24 cellular contexts compared by ENCODE assay signal in genomic region chr7:15914611-15915010, GRCh38.
DNase-seq lines count a peak whose midpoint lies in the region; ATAC-seq, FAIRE-seq and TF ChIP-seq lines count a peak whose summit lies in the region.
"Had no signal": no experiment of that assay in that cellular context is flagged by ENCODE, and none has a peak within 500 bp of the region (broad histone marks: within the 10 kb centered on the region; RNA-seq: fewer than 3 reads in every experiment).

No MANE protein-coding gene starts in this region.

- TF ChIP-seq CTCF in endothelial cell of umbilical vein (IDR thresholded peaks at IDR 0.05; ENCODE audit: extremely low read depth in 1 of 2, insufficient read depth in 1 of 2, low read depth in 1 of 2, low read length in 2 of 2) = no peak

- dilution Hi-C loops in endothelial cell of umbilical vein (cut with MboI; ENCODE audit: extremely low pct_ligation_motif_present, low sequenced_read_pairs) = no loop called here

- FAIRE-seq in endothelial cell of umbilical vein (lab: Jason Lieb, UNC) = no peak
- FAIRE-seq: A549, D721Med, GM12878, GM12892, GM18507 had no signal

- no peaks in the 10 kb centered on the region for H3K4me1 ChIP-seq in endothelial cell of umbilical vein (ENCODE audit: control insufficient read depth, extremely low read depth, insufficient read depth, low read length)
- H3K4me1 ChIP-seq: A549, Caco-2 had no signal

- H3K27me3 ChIP-seq in endothelial cell of umbilical vein (ENCODE audit: control insufficient read depth in 2 of 2, insufficient read depth in 2 of 2, low read length in 2 of 2) = no peaks in the 10 kb centered on the region
- H3K27me3 ChIP-seq: BLaER1 treated with 17β-estradiol and CSF1 and Interleukin-3, amounts not matched to agents 10 nM and 100 nM had no signal

- H3K4me3 ChIP-seq in endothelial cell of umbilical vein (replicated peaks in 1 of 3; ENCODE audit: insufficient read depth in 1 of 3, low read depth in 1 of 3, low read length in 3 of 3) = no peak overlapping the region
- H3K4me3 ChIP-seq: A549; BLaER1 treated with 17β-estradiol and CSF1 and Interleukin-3, amounts not matched to agents 10 nM and 100 nM; GM12878 had no signal

- H3K4me2 ChIP-seq in endothelial cell of umbilical vein (ENCODE audit: insufficient read depth, low read length) = no peak overlapping the region
- H3K4me2 ChIP-seq: A549 had no signal

- H2AFZ ChIP-seq in endothelial cell of umbilical vein (ENCODE audit: low read depth, low read length) = no peak overlapping the region

- ATAC-seq in activated CD4-positive, CD25-positive, alpha-beta regulatory T cell treated with anti-CD3 and anti-CD28 coated beads, Interleukin-2, amount 50 U/mL, for 24 hours = no peak
- ATAC-seq in HG03280 (IDR thresholded peaks at IDR 0.05; ENCODE audit: unreplicated experiment) = no peak
- no peak for ATAC-seq in left lobe of liver
- ATAC-seq: A549; CD8-positive, alpha-beta T cell; GM12878 had no signal

- no peaks in the 10 kb centered on the region for H4K20me1 ChIP-seq in endothelial cell of umbilical vein (replicated peaks; ENCODE audit: control insufficient read depth, extremely low read depth, insufficient read depth, low read length)
- H4K20me1 ChIP-seq: BLaER1 treated with 17β-estradiol and CSF1 and Interleukin-3, amounts not matched to agents 10 nM and 100 nM had no signal

- BruUV-seq in endothelial cell of umbilical vein (replicated peaks; lab: Mats Ljungman, UMichigan) = no TSS peak

- H3K27ac ChIP-seq in endothelial cell of umbilical vein (ENCODE audit: insufficient read depth, low read depth, low read length) = no peak overlapping the region
- H3K27ac ChIP-seq: 22Rv1; A549; BLaER1 treated with 17β-estradiol and CSF1 and Interleukin-3, amounts not matched to agents 10 nM and 100 nM; C4-2B had no signal

- DNase-seq in EH (ENCODE audit: low read depth) (peak; percentile 19), M059J (ENCODE audit: low read depth) (peak; percentile 63), endothelial cell of umbilical vein (ENCODE audit: low read depth, low spot score) (no peak), renal cortical epithelial cell (ENCODE audit: low read depth) (peak; percentile 19), left lobe of liver (ENCODE audit: low spot score) (no peak)
- DNase-seq: AML-193; Caco-2; Calu3; CD4-positive, alpha-beta T cell; CD8-positive, alpha-beta T cell; DMS53; DMS79; DND-41; GDM1 had no signal

- intact Hi-C loops in endothelial cell of umbilical vein (cut with micrococcal nuclease) = no loop called here

- POLR2A ChIA-PET in endothelial cell of umbilical vein (lab: Charles Lee) = no interaction called here

- no peaks in the 10 kb centered on the region for H3K79me2 ChIP-seq in endothelial cell of umbilical vein (ENCODE audit: control insufficient read depth, insufficient read depth, low read length)

- TF ChIP-seq POLR2A in endothelial cell of umbilical vein (IDR thresholded peaks at IDR 0.05; ENCODE audit: low read depth, low read length) = no peak

- CTCF ChIA-PET in endothelial cell of umbilical vein (lab: Charles Lee) = no interaction called here

- no peaks in the 10 kb centered on the region for H3K9me1 ChIP-seq in endothelial cell of umbilical vein (replicated peaks; ENCODE audit: control insufficient read depth, extremely low read depth, insufficient read depth, low read length)

- H3K9me3 ChIP-seq in endothelial cell of umbilical vein (replicated peaks; ENCODE audit: control insufficient read depth, insufficient read depth, low read length) = no peaks in the 10 kb centered on the region
- H3K9me3 ChIP-seq: A549, Caco-2 had no signal

- H3K9ac ChIP-seq in endothelial cell of umbilical vein (replicated peaks; ENCODE audit: extremely low read depth, insufficient read depth, low read length) = no peak overlapping the region
- H3K9ac ChIP-seq: BLaER1 treated with 17β-estradiol and CSF1 and Interleukin-3, amounts not matched to agents 10 nM and 100 nM had no signal

- no peaks in the 10 kb centered on the region for H3K36me3 ChIP-seq in endothelial cell of umbilical vein (ENCODE audit: control insufficient read depth in 2 of 2, extremely low read depth in 1 of 2, insufficient read depth in 2 of 2, low read length in 2 of 2)
- H3K36me3 ChIP-seq: BLaER1 treated with 17β-estradiol and CSF1 and Interleukin-3, amounts not matched to agents 10 nM and 100 nM had no signal

TF ChIP-seq in endothelial cell of umbilical vein, 7 proteins besides CTCF, POLR2A, EP300 and RAD21:
- TF ChIP-seq JUN (IDR thresholded peaks at IDR 0.05; ENCODE audit: borderline replicate concordance, insufficient read depth, insufficient read length, low read depth) = no peak
- peak; percentile 36 for TF ChIP-seq FOS (IDR thresholded peaks at IDR 0.05; ENCODE audit: borderline replicate concordance, insufficient read depth, low read length)

Comparison
In these comparisons a context has a peak if more than half of its experiments do, and no peak if none do; other contexts are left out.
1. DNase-seq: peak in EH (single experiment), M059J (single experiment) and renal cortical epithelial cell (single experiment); none in endothelial cell of umbilical vein (single experiment) and left lobe of liver (single experiment).